Comparison of ENCODE assay signal across 25 cellular contexts in genomic region chrX:108177321-108177990, GRCh38.
A peak's percentile ranks its signal among the peaks of the same experiment; 100 is the strongest.
DNase-seq lines count a peak whose midpoint lies in the region; TF ChIP-seq lines count a peak whose summit lies in the region.
"Had no signal": no experiment of that assay in that cellular context is flagged by ENCODE, and none has a peak within 500 bp of the region (broad histone marks: within the 10 kb centered on the region; RNA-seq: fewer than 3 reads in every experiment).

No MANE protein-coding gene starts in this region.

- peak overlapping the region; percentile 16; the same call in 1 of the 2 replicates for H3K9ac ChIP-seq in HUES48 (ENCODE audit: low read depth, low read length)
- H3K9ac ChIP-seq: parathyroid adenoma had no signal

- no peak for TF ChIP-seq CTCF in brain (conservative IDR thresholded peaks at IDR 0.05)

- H3K4me3 ChIP-seq in HUES48 (ENCODE audit: low read depth, low read length): no peak overlapping the region
- H3K4me3 ChIP-seq: esophagus squamous epithelium, gastrocnemius medialis, GM12878, K562 had no signal

- POLR2A ChIA-PET in activated CD4-positive, alpha-beta memory T cell treated with anti-CD3 and anti-CD28 coated beads, Interleukin-2, amount 10 ng/mL, durations not matched to agents 7 days and 5 days (lab: Charles Lee): no interaction called here

- H3K4me1 ChIP-seq in HUES48 (ENCODE audit: control insufficient read depth, insufficient read depth, low read length): peaks cover 22% of the 10 kb centered on the region
- H3K4me1 ChIP-seq: esophagus squamous epithelium, gastrocnemius medialis, parathyroid adenoma had no signal

- H3K9me3 ChIP-seq in HUES48 (ENCODE audit: control insufficient read depth, insufficient read depth, low read length): no peaks in the 10 kb centered on the region
- H3K9me3 ChIP-seq: esophagus squamous epithelium, gastrocnemius medialis had no signal

- H3K9me3 Mint-ChIP-seq in brain: peaks cover 0 to under 1% (median 0%) of the 10 kb centered on the region in 5 experiments
- no peaks in the 10 kb centered on the region for H3K9me3 Mint-ChIP-seq in activated CD4-positive, alpha-beta memory T cell treated with anti-CD3 and anti-CD28 coated beads, Interleukin-2, amount 10 ng/mL, durations not matched to agents 7 days and 5 days
- H3K9me3 Mint-ChIP-seq: activated naive CD4-positive, alpha-beta T cell treated with anti-CD3 and anti-CD28 coated beads, Interleukin-2, amount 50 U/mL, for 24 hours; activated T-cell treated with anti-CD3 and anti-CD28 coated beads, Interleukin-2, amount 50 U/mL, for 72 hours; CD4-positive, alpha-beta T cell; effector memory CD8-positive, alpha-beta T cell; memory B cell; naive thymus-derived CD4-positive, alpha-beta T cell had no signal

- DNase-seq in iris pigment epithelial cell (ENCODE audit: low read depth): peak; percentile 18
- peak; percentile 2 for DNase-seq in retina
- DNase-seq in NCI-H2029 treated with DMSO at 0.1 percent for 48 hours (lab: John Stamatoyannopoulos, UW): no peak
- no peak for DNase-seq in activated CD4-positive, alpha-beta memory T cell treated with anti-CD3 and anti-CD28 coated beads, Interleukin-2, amount 10 ng/mL, durations not matched to agents 7 days and 5 days
- no peak for DNase-seq in NCI-H446 treated with DMSO at 0.1 percent for 48 hours (lab: John Stamatoyannopoulos, UW)
- DNase-seq: activated CD4-positive, alpha-beta T cell treated with anti-CD3 and anti-CD28 coated beads for 1 hour; activated T-cell treated with anti-CD3 and anti-CD28 coated beads, Interleukin-2, amount 50 U/mL, for 72 hours; aorta; CD4-positive, alpha-beta T cell; effector memory CD8-positive, alpha-beta T cell; esophagus squamous epithelium; gastrocnemius medialis; kidney glomerular epithelial cell; MM.1S; naive thymus-derived CD4-positive, alpha-beta T cell; NCI-H1436; OCI-M1; SW 1271 had no signal

- H3K36me3 ChIP-seq in HUES48 (ENCODE audit: control insufficient read depth, insufficient read depth, low read length): no peaks in the 10 kb centered on the region
- H3K36me3 ChIP-seq: esophagus squamous epithelium, gastrocnemius medialis had no signal

- H3K27ac Mint-ChIP-seq in brain: peak overlapping the region; percentile 81 to 97 (median 94)
- no peak overlapping the region for H3K27ac Mint-ChIP-seq in activated CD4-positive, alpha-beta memory T cell treated with anti-CD3 and anti-CD28 coated beads, Interleukin-2, amount 10 ng/mL, durations not matched to agents 7 days and 5 days
- H3K27ac Mint-ChIP-seq: activated naive CD4-positive, alpha-beta T cell treated with anti-CD3 and anti-CD28 coated beads, Interleukin-2, amount 50 U/mL, for 24 hours; activated T-cell treated with anti-CD3 and anti-CD28 coated beads, Interleukin-2, amount 50 U/mL, for 72 hours; CD4-positive, alpha-beta T cell; effector memory CD8-positive, alpha-beta T cell; memory B cell; naive thymus-derived CD4-positive, alpha-beta T cell had no signal

- H3K27me3 ChIP-seq in HUES48 (ENCODE audit: control insufficient read depth, insufficient read depth, low read length): peaks cover 6% of the 10 kb centered on the region
- H3K27me3 ChIP-seq: esophagus squamous epithelium, gastrocnemius medialis had no signal

- H3K4me3 Mint-ChIP-seq in brain: peak overlapping the region in 4 of 5 experiments; percentile 3 to 45 (median 34)
- no peak overlapping the region for H3K4me3 Mint-ChIP-seq in activated CD4-positive, alpha-beta memory T cell treated with anti-CD3 and anti-CD28 coated beads, Interleukin-2, amount 10 ng/mL, durations not matched to agents 7 days and 5 days
- H3K4me3 Mint-ChIP-seq: activated naive CD4-positive, alpha-beta T cell treated with anti-CD3 and anti-CD28 coated beads, Interleukin-2, amount 50 U/mL, for 24 hours; activated T-cell treated with anti-CD3 and anti-CD28 coated beads, Interleukin-2, amount 50 U/mL, for 72 hours; CD4-positive, alpha-beta T cell; effector memory CD8-positive, alpha-beta T cell; memory B cell; naive thymus-derived CD4-positive, alpha-beta T cell had no signal

- peaks cover 42% of the 10 kb centered on the region for H3K4me1 Mint-ChIP-seq in brain
- no peaks in the 10 kb centered on the region for H3K4me1 Mint-ChIP-seq in activated CD4-positive, alpha-beta memory T cell treated with anti-CD3 and anti-CD28 coated beads, Interleukin-2, amount 10 ng/mL, durations not matched to agents 7 days and 5 days
- H3K4me1 Mint-ChIP-seq: activated naive CD4-positive, alpha-beta T cell treated with anti-CD3 and anti-CD28 coated beads, Interleukin-2, amount 50 U/mL, for 24 hours; memory B cell; naive thymus-derived CD4-positive, alpha-beta T cell had no signal

- peaks cover 11% of the 10 kb centered on the region for H3K27me3 Mint-ChIP-seq in brain
- H3K27me3 Mint-ChIP-seq in activated CD4-positive, alpha-beta memory T cell treated with anti-CD3 and anti-CD28 coated beads, Interleukin-2, amount 10 ng/mL, durations not matched to agents 7 days and 5 days: no peaks in the 10 kb centered on the region
- H3K27me3 Mint-ChIP-seq: activated naive CD4-positive, alpha-beta T cell treated with anti-CD3 and anti-CD28 coated beads, Interleukin-2, amount 50 U/mL, for 24 hours; CD4-positive, alpha-beta T cell; effector memory CD8-positive, alpha-beta T cell; memory B cell; naive thymus-derived CD4-positive, alpha-beta T cell had no signal

- CTCF ChIA-PET in activated CD4-positive, alpha-beta memory T cell treated with anti-CD3 and anti-CD28 coated beads, Interleukin-2, amount 10 ng/mL, durations not matched to agents 7 days and 5 days (lab: Charles Lee): no interaction called here

- H3K36me3 Mint-ChIP-seq in brain: peaks cover 3% of the 10 kb centered on the region
- no peaks in the 10 kb centered on the region for H3K36me3 Mint-ChIP-seq in activated CD4-positive, alpha-beta memory T cell treated with anti-CD3 and anti-CD28 coated beads, Interleukin-2, amount 10 ng/mL, durations not matched to agents 7 days and 5 days (ENCODE audit: low read depth)
- H3K36me3 Mint-ChIP-seq: activated naive CD4-positive, alpha-beta T cell treated with anti-CD3 and anti-CD28 coated beads, Interleukin-2, amount 50 U/mL, for 24 hours; memory B cell; naive thymus-derived CD4-positive, alpha-beta T cell had no signal

- H3K27ac ChIP-seq in HUES48 (ENCODE audit: low read depth, low read length): peak overlapping the region; percentile 66
- H3K27ac ChIP-seq: esophagus squamous epithelium, gastrocnemius medialis, parathyroid adenoma had no signal

Comparison
In these comparisons a context has a peak if more than half of its experiments do, and no peak if none do; other contexts are left out.
1. DNase-seq: peak in iris pigment epithelial cell (single experiment) and retina (single experiment); none in NCI-H2029 treated with DMSO at 0.1 percent for 48 hours (single experiment), activated CD4-positive, alpha-beta memory T cell treated with anti-CD3 and anti-CD28 coated beads, Interleukin-2, amount 10 ng/mL, durations not matched to agents 7 days and 5 days (single experiment) and NCI-H446 treated with DMSO at 0.1 percent for 48 hours (single experiment).